ENCODE assay signal across 8 cellular contexts in the genomic region with DNA sequence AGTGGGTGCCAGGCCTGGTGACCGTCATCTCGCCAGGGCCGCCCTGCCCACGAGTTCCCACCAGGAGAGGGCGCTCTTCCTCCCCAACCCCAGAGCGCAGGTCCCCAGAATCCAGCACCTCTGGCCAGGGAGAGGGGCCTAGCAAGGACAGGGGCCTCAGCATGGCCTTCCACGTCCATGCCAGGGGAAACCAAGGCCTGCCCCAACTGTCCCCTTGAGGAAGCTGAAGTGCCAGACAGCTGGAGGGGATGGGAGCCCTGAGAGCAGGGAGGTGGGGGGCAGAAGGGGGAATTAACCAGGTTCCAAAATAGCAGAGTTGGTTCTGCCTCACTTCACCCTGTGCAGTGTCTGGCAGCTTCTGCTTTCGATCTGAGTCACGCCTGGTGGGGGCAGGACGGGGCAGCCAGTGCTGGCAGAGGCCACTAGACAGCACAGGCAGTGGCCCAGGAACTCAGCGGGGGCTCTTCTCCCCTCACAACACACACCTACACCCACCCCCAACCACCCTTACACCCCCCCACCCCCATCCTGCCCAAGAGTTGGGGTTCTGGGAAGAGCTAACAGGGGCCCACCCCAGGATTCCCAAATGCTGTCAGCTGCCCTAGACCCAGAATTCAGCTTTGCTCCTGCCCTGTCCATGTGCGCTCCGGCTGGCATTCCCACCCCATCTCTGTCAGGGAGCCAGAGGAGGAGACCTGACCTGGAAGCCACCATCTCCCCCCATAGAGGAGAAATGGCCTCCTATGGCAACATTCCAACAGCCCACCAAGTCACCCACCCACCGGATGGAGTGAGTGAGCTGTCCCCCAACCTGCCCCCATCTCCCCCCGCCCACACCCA. TPM values are rescaled to one million over a fixed set of nuclear protein-coding genes. Genes with fewer than 3 reads are reported as not detected.
DNase-seq lines count a peak whose midpoint lies in the region; ATAC-seq and TF ChIP-seq lines count a peak whose summit lies in the region.

No MANE protein-coding gene starts in this region.

- H3K9me3 Mint-ChIP-seq in natural killer cell treated with Interleukin-12 subunit alpha and Interleukin-12 subunit beta and Interleukin-15 and Interleukin-18, amount 100 ng/mL, for 72 hours, result no peaks in the 10 kb centered on the region

- ATAC-seq in GM18519 (IDR thresholded peaks at IDR 0.05; ENCODE audit: low FRiP score, unreplicated experiment) (peak; percentile 37), HG02943 (IDR thresholded peaks at IDR 0.05; ENCODE audit: low read depth, unreplicated experiment) (peak; percentile 74)
- ATAC-seq in natural killer cell treated with Interleukin-12 subunit alpha and Interleukin-12 subunit beta and Interleukin-15 and Interleukin-18, amount 100 ng/mL, for 72 hours, result peak; percentile 94 to 96

- peaks cover 57% of the 10 kb centered on the region in 2 donors for H3K4me1 Mint-ChIP-seq in natural killer cell treated with Interleukin-12 subunit alpha and Interleukin-12 subunit beta and Interleukin-15 and Interleukin-18, amount 100 ng/mL, for 72 hours (ENCODE audit: low read depth in 2 of 2)

- peak overlapping the region; percentile 82 for H3K4me3 Mint-ChIP-seq in natural killer cell treated with Interleukin-12 subunit alpha and Interleukin-12 subunit beta and Interleukin-15 and Interleukin-18, amount 100 ng/mL, for 72 hours

- H3K4me1 ChIP-seq in esophagus squamous epithelium, result peaks cover 38 to 58% (median 41%) of the 10 kb centered on the region in 3 donors

- H3K36me3 ChIP-seq in esophagus squamous epithelium, result peaks cover 0 to 15% (median 0%) of the 10 kb centered on the region in 3 donors

- peak overlapping the region; percentile 62 to 93 (median 84) for H3K27ac ChIP-seq in esophagus squamous epithelium
- H3K27ac ChIP-seq in temporal lobe (ENCODE audit: low read depth, low read length), result peak overlapping the region; percentile 99

- peak overlapping the region; percentile 95 for H3K27ac Mint-ChIP-seq in natural killer cell treated with Interleukin-12 subunit alpha and Interleukin-12 subunit beta and Interleukin-15 and Interleukin-18, amount 100 ng/mL, for 72 hours

- no peaks in the 10 kb centered on the region for H3K36me3 Mint-ChIP-seq in natural killer cell treated with Interleukin-12 subunit alpha and Interleukin-12 subunit beta and Interleukin-15 and Interleukin-18, amount 100 ng/mL, for 72 hours

- peak; percentile 43 to 82 (median 74) for TF ChIP-seq CTCF in esophagus squamous epithelium (IDR thresholded peaks at IDR 0.05)

- no peaks in the 10 kb centered on the region for H3K27me3 ChIP-seq in esophagus squamous epithelium

- no peaks in the 10 kb centered on the region for H3K27me3 Mint-ChIP-seq in natural killer cell treated with Interleukin-12 subunit alpha and Interleukin-12 subunit beta and Interleukin-15 and Interleukin-18, amount 100 ng/mL, for 72 hours

- no peaks in the 10 kb centered on the region for H3K9me3 ChIP-seq in esophagus squamous epithelium

- 10 to 20% methylated on average over 4 of the region's 15 CpGs for WGBS in esophagus squamous epithelium, 2 donors

- intact Hi-C loops in esophagus squamous epithelium (cut with DNase I), result no loop called here

- H3K4me3 ChIP-seq in esophagus squamous epithelium, result peak overlapping the region in 1 of 4 donors; percentile 13

- no peak for TF ChIP-seq POLR2A in esophagus squamous epithelium (IDR thresholded peaks at IDR 0.05)

- DNase-seq in AG08395 (ENCODE audit: low spot score) (peak; percentile 90), NCI-H82 treated with DMSO at 0.1 percent for 48 hours (lab: John Stamatoyannopoulos, UW; ENCODE audit: unreplicated experiment) (peak; percentile 2), activated T-cell treated with anti-CD3 and anti-CD28 coated beads for 24 hours (ENCODE audit: low read depth) (peak; percentile 56), esophagus squamous epithelium (lab: John Stamatoyannopoulos, UW) (peak; percentile 41)
- peak; percentile 94 for DNase-seq in natural killer cell treated with Interleukin-12 subunit alpha and Interleukin-12 subunit beta and Interleukin-15 and Interleukin-18, amount 100 ng/mL, for 72 hours (ENCODE audit: low spot score)

RNA-seq across cellular contexts. Expression of gene TFEB, which starts 29.2 kb away (rescaled TPM):
- total RNA-seq in esophagus squamous epithelium (10 to 100 TPM in 3 of 4 donors, 1 to 10 TPM in 1; 7.0 to 17.5 (median 13.4) TPM), temporal lobe (2.7 TPM)
- 10 to 100 TPM; 36.0 to 40.1 TPM for total RNA-seq in natural killer cell treated with Interleukin-12 subunit alpha and Interleukin-12 subunit beta and Interleukin-15 and Interleukin-18, amount 100 ng/mL, for 72 hours

RNA-seq across cellular contexts. Expression of gene PGC, which starts 41.0 kb away (rescaled TPM):
- total RNA-seq in esophagus squamous epithelium (under 1 TPM in 1 of 4 donors, not detected in 3; 0.95 TPM), temporal lobe (0.49 TPM)
- total RNA-seq in natural killer cell treated with Interleukin-12 subunit alpha and Interleukin-12 subunit beta and Interleukin-15 and Interleukin-18, amount 100 ng/mL, for 72 hours, result not detected

Comparison
In these comparisons a context has a peak if more than half of its experiments do, and no peak if none do; other contexts are left out.
1. DNase-seq: peak in every context shown above with its lines; median percentile 94 in natural killer cell treated with Interleukin-12 subunit alpha and Interleukin-12 subunit beta and Interleukin-15 and Interleukin-18, amount 100 ng/mL, for 72 hours; 90 in AG08395; 56 in activated T-cell treated with anti-CD3 and anti-CD28 coated beads for 24 hours; 41 in esophagus squamous epithelium; 2 in NCI-H82 treated with DMSO at 0.1 percent for 48 hours.
2. ATAC-seq: peak in every context shown above with its lines; median percentile 95 in natural killer cell treated with Interleukin-12 subunit alpha and Interleukin-12 subunit beta and Interleukin-15 and Interleukin-18, amount 100 ng/mL, for 72 hours; 74 in HG02943; 37 in GM18519.